ENCODE assay signal across 8 cellular contexts in the genomic region with DNA sequence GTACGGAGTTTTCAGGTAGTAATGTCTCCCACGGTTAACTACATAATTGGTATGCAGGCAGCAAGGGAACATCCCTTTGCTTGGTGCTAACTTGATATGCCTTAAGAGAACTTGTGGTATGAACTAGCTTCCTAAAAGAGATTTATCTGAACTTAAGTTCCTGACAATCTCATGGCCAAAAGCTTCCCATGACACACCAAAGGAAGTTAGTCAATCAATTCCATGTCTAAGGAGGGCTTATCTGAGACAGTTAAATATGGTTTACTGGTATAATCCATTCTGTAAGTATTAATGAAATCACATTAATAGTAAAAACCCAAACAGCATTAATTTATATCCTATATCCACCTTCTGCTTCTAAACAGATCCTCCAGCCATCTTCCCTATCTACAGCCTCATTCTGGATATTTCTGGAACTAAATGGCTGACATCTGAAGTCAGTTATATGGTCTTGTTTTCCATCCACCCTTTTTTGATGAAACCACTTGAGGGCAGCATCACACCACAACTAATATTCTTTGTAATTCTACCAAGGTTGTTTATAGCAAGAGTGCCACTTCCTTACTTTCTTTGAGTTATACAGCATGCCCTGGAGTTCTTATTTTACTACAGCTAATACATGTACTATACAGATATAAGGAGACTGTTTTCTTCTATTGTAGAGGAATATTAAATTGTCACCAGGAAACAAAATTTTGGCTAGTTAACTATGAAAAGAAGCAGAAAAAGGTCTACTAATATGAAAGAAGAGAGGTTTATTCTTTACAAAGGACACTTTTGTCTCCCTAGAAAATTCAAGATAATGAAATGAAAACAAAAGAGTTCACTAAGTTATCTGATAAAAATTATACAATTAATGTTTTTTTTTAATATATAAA.
DNase-seq lines count a peak whose midpoint lies in the region; ATAC-seq lines count a peak whose summit lies in the region.

No MANE protein-coding gene starts in this region.

- ATAC-seq in GM21825 (IDR thresholded peaks at IDR 0.05; ENCODE audit: unreplicated experiment), result peak; percentile 69
- no peak for ATAC-seq in GM21515 (IDR thresholded peaks at IDR 0.05; ENCODE audit: unreplicated experiment)

- peak; percentile 72 for DNase-seq in DMS53 treated with DMSO at 0.1 percent for 48 hours (lab: John Stamatoyannopoulos, UW; ENCODE audit: unreplicated experiment)
- peak; percentile 63 for DNase-seq in NCI-H1105 treated with DMSO at 0.1 percent for 48 hours (lab: John Stamatoyannopoulos, UW)
- DNase-seq in SKM-1 (lab: John Stamatoyannopoulos, UW; ENCODE audit: unreplicated experiment), result peak; percentile 47
- DNase-seq in central memory CD4-positive, alpha-beta T cell, result peak; percentile 61
- DNase-seq in kidney glomerular epithelial cell (lab: John Stamatoyannopoulos, UW), result peak; percentile 89
- peak in 2 of 3 donors; percentile 4 to 15 for DNase-seq in stimulated activated CD4-positive, alpha-beta T cell treated with anti-CD3 and anti-CD28 coated beads, TNF-alpha, amount 100 ng/mL, for 1 hour (ENCODE audit: low read depth in 3 of 3, low spot score in 1 of 3)

Comparison
In these comparisons a context has a peak if more than half of its experiments do, and no peak if none do; other contexts are left out.
1. DNase-seq: peak in every context shown above with its lines; median percentile 89 in kidney glomerular epithelial cell; 72 in DMS53 treated with DMSO at 0.1 percent for 48 hours; 63 in NCI-H1105 treated with DMSO at 0.1 percent for 48 hours; 61 in central memory CD4-positive, alpha-beta T cell; 47 in SKM-1; 10 in stimulated activated CD4-positive, alpha-beta T cell treated with anti-CD3 and anti-CD28 coated beads, TNF-alpha, amount 100 ng/mL, for 1 hour.